In genomic region chr17:7856840-7857723, GRCh38 we compare ENCODE assay signal across 1 cellular context.
A peak's percentile ranks its signal among the peaks of the same experiment; 100 is the strongest.
TF ChIP-seq lines count a peak whose summit lies in the region.

A gene with protein sequence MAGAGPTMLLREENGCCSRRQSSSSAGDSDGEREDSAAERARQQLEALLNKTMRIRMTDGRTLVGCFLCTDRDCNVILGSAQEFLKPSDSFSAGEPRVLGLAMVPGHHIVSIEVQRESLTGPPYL (minus strand): TSS chr17:7857559. CDS start chr17:7857463, 96 bp downstream.

TF ChIP-seq in HepG2, 621 proteins besides CTCF, POLR2A, EP300 and RAD21 (continued from another document):
- peak; percentile 92 for TF ChIP-seq ZNF143 (CRISPR knock-in tag; IDR thresholded peaks at IDR 0.05)
- peak; percentile 78; the same call in 1 of the 2 replicates for TF ChIP-seq CBX5 (CRISPR knock-in tag; IDR thresholded peaks at IDR 0.05; ENCODE audit: borderline replicate concordance)
- TF ChIP-seq REXO4 (CRISPR knock-in tag; IDR thresholded peaks at IDR 0.05; ENCODE audit: borderline replicate concordance), result no peak
- TF ChIP-seq SOX6 (IDR thresholded peaks at IDR 0.05), result no peak
- TF ChIP-seq SOX6 (CRISPR knock-in tag; IDR thresholded peaks at IDR 0.05), result no peak
- TF ChIP-seq DNMT1 (CRISPR knock-in tag; IDR thresholded peaks at IDR 0.05), result 0 out of 2 replicates have a peak, but pooled peaks have one; percentile 84
- TF ChIP-seq, protein P1, sequence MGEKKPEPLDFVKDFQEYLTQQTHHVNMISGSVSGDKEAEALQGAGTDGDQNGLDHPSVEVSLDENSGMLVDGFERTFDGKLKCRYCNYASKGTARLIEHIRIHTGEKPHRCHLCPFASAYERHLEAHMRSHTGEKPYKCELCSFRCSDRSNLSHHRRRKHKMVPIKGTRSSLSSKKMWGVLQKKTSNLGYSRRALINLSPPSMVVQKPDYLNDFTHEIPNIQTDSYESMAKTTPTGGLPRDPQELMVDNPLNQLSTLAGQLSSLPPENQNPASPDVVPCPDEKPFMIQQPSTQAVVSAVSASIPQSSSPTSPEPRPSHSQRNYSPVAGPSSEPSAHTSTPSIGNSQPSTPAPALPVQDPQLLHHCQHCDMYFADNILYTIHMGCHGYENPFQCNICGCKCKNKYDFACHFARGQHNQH (CRISPR knock-in tag; IDR thresholded peaks at IDR 0.05), result peak; percentile 71; the same call in 1 of the 2 replicates
- 0 out of 2 replicates have a peak, but pooled peaks have one; percentile 60 for TF ChIP-seq SMAD1 (CRISPR knock-in tag; IDR thresholded peaks at IDR 0.05; ENCODE audit: borderline replicate concordance, low read depth)
- peak; percentile 88 for TF ChIP-seq MYPOP (CRISPR knock-in tag; IDR thresholded peaks at IDR 0.05)
- TF ChIP-seq ZNF547 (CRISPR knock-in tag; IDR thresholded peaks at IDR 0.05), result peak; percentile 37; the same call in 1 of the 2 replicates
- TF ChIP-seq, protein P2, sequence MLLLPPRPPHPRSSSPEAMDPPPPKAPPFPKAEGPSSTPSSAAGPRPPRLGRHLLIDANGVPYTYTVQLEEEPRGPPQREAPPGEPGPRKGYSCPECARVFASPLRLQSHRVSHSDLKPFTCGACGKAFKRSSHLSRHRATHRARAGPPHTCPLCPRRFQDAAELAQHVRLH (CRISPR knock-in tag; IDR thresholded peaks at IDR 0.05; ENCODE audit: borderline replicate concordance, low read depth), result peak; percentile 66; the same call in 1 of the 2 replicates
- no peak for TF ChIP-seq PRPF4 (IDR thresholded peaks at IDR 0.05; ENCODE audit: low read depth, low read length, poor library complexity, severe bottlenecking)
- no peak for TF ChIP-seq ZNF354B (CRISPR knock-in tag; IDR thresholded peaks at IDR 0.05)
- no peak; the same call in 1 of the 2 replicates for TF ChIP-seq ZSCAN12 (CRISPR knock-in tag; IDR thresholded peaks at IDR 0.05)
- TF ChIP-seq ZNF614 (CRISPR knock-in tag; IDR thresholded peaks at IDR 0.05; ENCODE audit: borderline replicate concordance), result peak; percentile 63; the same call in 1 of the 2 replicates
- TF ChIP-seq XRCC5 (optimal IDR thresholded peaks at IDR 0.05; ENCODE audit: low read length), result peak; percentile 43
- peak; percentile 79 for TF ChIP-seq MED1 (CRISPR knock-in tag; IDR thresholded peaks at IDR 0.05)
- no peak for TF ChIP-seq PHB2 (IDR thresholded peaks at IDR 0.05; ENCODE audit: partially characterized antibody)
- TF ChIP-seq ZBTB1 (CRISPR knock-in tag; IDR thresholded peaks at IDR 0.05; ENCODE audit: borderline replicate concordance), result no peak
- TF ChIP-seq CENPBD1 (CRISPR knock-in tag; IDR thresholded peaks at IDR 0.05; ENCODE audit: borderline replicate concordance, low read depth), result no peak
TF ChIP-seq in HepG2: peak in this region for 203.
